In the genomic region with DNA sequence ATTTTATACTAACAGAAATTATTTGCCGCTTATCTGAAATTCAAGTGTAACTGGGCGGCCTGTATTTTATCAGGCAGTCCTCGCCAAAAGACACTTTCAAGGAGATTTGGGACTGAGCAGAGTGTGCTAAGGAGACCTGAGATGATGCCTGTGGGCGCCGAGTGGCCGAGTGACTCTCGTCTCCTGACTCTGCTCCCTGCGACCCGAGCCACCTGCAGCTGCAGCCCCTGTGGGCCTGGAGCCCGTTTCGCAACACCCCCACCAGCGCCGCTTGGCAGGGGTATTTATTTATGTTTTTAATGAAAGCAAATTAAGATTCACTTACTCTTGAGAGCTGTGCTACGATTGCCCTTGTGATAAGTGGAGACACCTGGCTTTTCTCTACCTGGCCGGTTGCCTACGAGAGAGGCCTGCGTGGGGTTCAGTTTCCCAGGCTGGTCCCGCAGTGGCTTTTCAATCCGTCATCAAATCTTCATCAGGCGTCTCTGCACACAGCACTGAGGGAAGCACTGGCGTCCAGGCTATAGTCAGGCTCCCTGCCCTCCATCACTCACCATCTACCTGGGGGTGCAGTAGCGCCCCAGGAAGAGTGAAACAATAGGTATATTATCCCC, we compare ENCODE assay signal across 14 cellular contexts.
DNase-seq lines count a peak whose midpoint lies in the region; ATAC-seq and TF ChIP-seq lines count a peak whose summit lies in the region.
"Had no signal": no experiment of that assay in that cellular context is flagged by ENCODE, and none has a peak within 500 bp of the region (broad histone marks: within the 10 kb centered on the region; RNA-seq: fewer than 3 reads in every experiment).

No MANE protein-coding gene starts in this region.

- no peaks in the 10 kb centered on the region for H3K4me1 Mint-ChIP-seq in activated CD4-positive, alpha-beta memory T cell treated with anti-CD3 and anti-CD28 coated beads, Interleukin-2, amount 10 ng/mL, durations not matched to agents 7 days and 5 days
- no peaks in the 10 kb centered on the region for H3K4me1 Mint-ChIP-seq in natural killer cell treated with Interleukin-12 subunit alpha and Interleukin-12 subunit beta and Interleukin-15 and Interleukin-18, amount 100 ng/mL, for 72 hours (ENCODE audit: low read depth in 2 of 2)

- peak; percentile 19 for DNase-seq in DMS153 treated with DMSO at 0.1 percent for 48 hours (lab: John Stamatoyannopoulos, UW; ENCODE audit: unreplicated experiment)
- peak; percentile 64 for DNase-seq in NCI-H128 (lab: John Stamatoyannopoulos, UW; ENCODE audit: unreplicated experiment)
- peak; percentile 79 for DNase-seq in NCI-H345 (lab: John Stamatoyannopoulos, UW)
- peak in 1 of 2 donors; percentile 71 for DNase-seq in left lung
- DNase-seq in activated CD4-positive, alpha-beta memory T cell treated with anti-CD3 and anti-CD28 coated beads, Interleukin-2, amount 10 ng/mL, durations not matched to agents 7 days and 5 days: no peak
- no peak for DNase-seq in stimulated activated CD4-positive, alpha-beta T cell treated with anti-CD3 and anti-CD28 coated beads, Interleukin-2, amount 100 ng/mL, for 48 hours
- DNase-seq in natural killer cell treated with Interleukin-12 subunit alpha and Interleukin-12 subunit beta and Interleukin-15 and Interleukin-18, amount 100 ng/mL, for 72 hours (ENCODE audit: low spot score): no peak
- DNase-seq in LoVo (ENCODE audit: low spot score): no peak
- DNase-seq: activated naive CD4-positive, alpha-beta T cell treated with anti-CD3 and anti-CD28 coated beads, Interleukin-2, amount 50 U/mL, for 16 hours; activated T-cell treated with anti-CD3 and anti-CD28 coated beads, Interleukin-2, amount 50 U/mL, for 1 hour; stomach; uterus had no signal

- peaks cover 0 to 9% of the 10 kb centered on the region in 2 donors for H3K4me1 ChIP-seq in left lung
- H3K4me1 ChIP-seq: right atrium auricular region, stomach, uterus had no signal

- H3K4me3 ChIP-seq in left lung: no peak overlapping the region
- H3K4me3 ChIP-seq: right atrium auricular region, stomach, uterus had no signal

- no peaks in the 10 kb centered on the region for H3K36me3 Mint-ChIP-seq in activated CD4-positive, alpha-beta memory T cell treated with anti-CD3 and anti-CD28 coated beads, Interleukin-2, amount 10 ng/mL, durations not matched to agents 7 days and 5 days (ENCODE audit: low read depth)
- H3K36me3 Mint-ChIP-seq in natural killer cell treated with Interleukin-12 subunit alpha and Interleukin-12 subunit beta and Interleukin-15 and Interleukin-18, amount 100 ng/mL, for 72 hours: no peaks in the 10 kb centered on the region
- H3K36me3 Mint-ChIP-seq: mesothelial cell of epicardium had no signal

- no peak overlapping the region for H3K27ac Mint-ChIP-seq in activated CD4-positive, alpha-beta memory T cell treated with anti-CD3 and anti-CD28 coated beads, Interleukin-2, amount 10 ng/mL, durations not matched to agents 7 days and 5 days
- no peak overlapping the region for H3K27ac Mint-ChIP-seq in natural killer cell treated with Interleukin-12 subunit alpha and Interleukin-12 subunit beta and Interleukin-15 and Interleukin-18, amount 100 ng/mL, for 72 hours

- no peaks in the 10 kb centered on the region for H3K9me3 ChIP-seq in left lung
- H3K9me3 ChIP-seq: right atrium auricular region, stomach, uterus had no signal

- no peak for TF ChIP-seq CTCF in left lung (IDR thresholded peaks at IDR 0.05)

- no peak overlapping the region for H3K27ac ChIP-seq in left lung
- H3K27ac ChIP-seq: right atrium auricular region, stomach, uterus had no signal

- H3K27me3 ChIP-seq in left lung: no peaks in the 10 kb centered on the region
- H3K27me3 ChIP-seq: right atrium auricular region, stomach, uterus had no signal

- no peaks in the 10 kb centered on the region for H3K9me3 Mint-ChIP-seq in activated CD4-positive, alpha-beta memory T cell treated with anti-CD3 and anti-CD28 coated beads, Interleukin-2, amount 10 ng/mL, durations not matched to agents 7 days and 5 days
- no peaks in the 10 kb centered on the region for H3K9me3 Mint-ChIP-seq in natural killer cell treated with Interleukin-12 subunit alpha and Interleukin-12 subunit beta and Interleukin-15 and Interleukin-18, amount 100 ng/mL, for 72 hours
- H3K9me3 Mint-ChIP-seq: mesothelial cell of epicardium had no signal

- peak; percentile 72 for ATAC-seq in left lung
- no peak for ATAC-seq in natural killer cell treated with Interleukin-12 subunit alpha and Interleukin-12 subunit beta and Interleukin-15 and Interleukin-18, amount 100 ng/mL, for 72 hours

- no peaks in the 10 kb centered on the region for H3K36me3 ChIP-seq in left lung
- H3K36me3 ChIP-seq: right atrium auricular region, stomach, uterus had no signal

- CTCF ChIA-PET in activated CD4-positive, alpha-beta memory T cell treated with anti-CD3 and anti-CD28 coated beads, Interleukin-2, amount 10 ng/mL, durations not matched to agents 7 days and 5 days (lab: Charles Lee): no interaction called here

- H3K27me3 Mint-ChIP-seq in activated CD4-positive, alpha-beta memory T cell treated with anti-CD3 and anti-CD28 coated beads, Interleukin-2, amount 10 ng/mL, durations not matched to agents 7 days and 5 days: peaks cover 4% of the 10 kb centered on the region
- peaks cover 0 to 2% of the 10 kb centered on the region in 2 donors for H3K27me3 Mint-ChIP-seq in natural killer cell treated with Interleukin-12 subunit alpha and Interleukin-12 subunit beta and Interleukin-15 and Interleukin-18, amount 100 ng/mL, for 72 hours

- POLR2A ChIA-PET in activated CD4-positive, alpha-beta memory T cell treated with anti-CD3 and anti-CD28 coated beads, Interleukin-2, amount 10 ng/mL, durations not matched to agents 7 days and 5 days (lab: Charles Lee): no interaction called here

- no peak overlapping the region for H3K4me3 Mint-ChIP-seq in activated CD4-positive, alpha-beta memory T cell treated with anti-CD3 and anti-CD28 coated beads, Interleukin-2, amount 10 ng/mL, durations not matched to agents 7 days and 5 days
- H3K4me3 Mint-ChIP-seq in natural killer cell treated with Interleukin-12 subunit alpha and Interleukin-12 subunit beta and Interleukin-15 and Interleukin-18, amount 100 ng/mL, for 72 hours: no peak overlapping the region
- H3K4me3 Mint-ChIP-seq: mesothelial cell of epicardium had no signal

- intact Hi-C loops in left lung (cut with DNase I): no loop called here

Comparison
In these comparisons a context has a peak if more than half of its experiments do, and no peak if none do; other contexts are left out.
1. DNase-seq: peak in DMS153 treated with DMSO at 0.1 percent for 48 hours (single experiment), NCI-H128 (single experiment) and NCI-H345 (single experiment); none in activated CD4-positive, alpha-beta memory T cell treated with anti-CD3 and anti-CD28 coated beads, Interleukin-2, amount 10 ng/mL, durations not matched to agents 7 days and 5 days (single experiment), stimulated activated CD4-positive, alpha-beta T cell treated with anti-CD3 and anti-CD28 coated beads, Interleukin-2, amount 100 ng/mL, for 48 hours (0 of 2), natural killer cell treated with Interleukin-12 subunit alpha and Interleukin-12 subunit beta and Interleukin-15 and Interleukin-18, amount 100 ng/mL, for 72 hours (single experiment) and LoVo (single experiment).